Comparison of ENCODE assay signal across 16 cellular contexts in genomic region chr3:152126260-152126659, GRCh38.
DNase-seq lines count a peak whose midpoint lies in the region; ATAC-seq, FAIRE-seq and TF ChIP-seq lines count a peak whose summit lies in the region.
"Had no signal": no experiment of that assay in that cellular context is flagged by ENCODE, and none has a peak within 500 bp of the region (broad histone marks: within the 10 kb centered on the region; RNA-seq: fewer than 3 reads in every experiment).

No MANE protein-coding gene starts in this region.

- H3K27ac ChIP-seq in neural cell (ENCODE audit: low read length): no peak overlapping the region
- H3K27ac ChIP-seq in uterus: no peak overlapping the region

- no peaks in the 10 kb centered on the region for H3K4me1 ChIP-seq in uterus
- H3K4me1 ChIP-seq: BE2C had no signal

- DNase-seq in GM06990 (ENCODE audit: extremely low read depth, insufficient read length): peak; percentile 17
- DNase-seq in LHCN-M2 (ENCODE audit: low read depth): peak; percentile 54
- peak; percentile 44 for DNase-seq in bronchial epithelial cell (ENCODE audit: low read depth)
- DNase-seq in activated gamma-delta T cell (lab: John Stamatoyannopoulos, UW): no peak
- no peak for DNase-seq in uterus
- no peak for DNase-seq in T-helper 9 cell
- DNase-seq in activated CD4-positive, alpha-beta T cell treated with anti-CD3 and anti-CD28 coated beads for 36 hours: no peak
- DNase-seq: BE2C; NCI-H146; NCI-H2227 treated with DMSO at 0.1 percent for 48 hours; posterior cingulate gyrus; RPMI8226; stimulated activated CD4-positive, alpha-beta T cell treated with anti-CD3 and anti-CD28 coated beads, Interleukin-4, amount 100 ng/mL, for 24 hours had no signal

- POLR2A ChIA-PET in activated CD4-positive, alpha-beta T cell treated with anti-CD3 and anti-CD28 coated beads for 36 hours (lab: Charles Lee): no interaction called here

- no peak overlapping the region for H3K4me3 ChIP-seq in GM06990 (replicated peaks; ENCODE audit: low read depth, low read length)
- H3K4me3 ChIP-seq in bronchial epithelial cell (ENCODE audit: low read depth, low read length): no peak overlapping the region
- no peak overlapping the region for H3K4me3 ChIP-seq in neural cell (ENCODE audit: low read length)
- no peak overlapping the region for H3K4me3 ChIP-seq in uterus

- H3K27ac Mint-ChIP-seq in activated CD4-positive, alpha-beta T cell treated with anti-CD3 and anti-CD28 coated beads for 36 hours: no peak overlapping the region

- no peak for FAIRE-seq in bronchial epithelial cell (lab: Jason Lieb, UNC)
- FAIRE-seq: frontal cortex had no signal

- H3K36me3 ChIP-seq in GM06990 (ENCODE audit: control insufficient read depth, insufficient read depth, low read length) (no peaks in the 10 kb centered on the region), bronchial epithelial cell (ENCODE audit: control insufficient read depth, insufficient read depth, low read length) (no peaks in the 10 kb centered on the region), neural cell (ENCODE audit: insufficient read depth, low read length) (no peaks in the 10 kb centered on the region), uterus (no peaks in the 10 kb centered on the region)
- H3K36me3 ChIP-seq: BE2C had no signal

- no peaks in the 10 kb centered on the region for H3K79me2 ChIP-seq in neural cell (replicated peaks; ENCODE audit: insufficient read depth, low read length)

- peaks cover 30% of the 10 kb centered on the region for H3K4me1 Mint-ChIP-seq in activated CD4-positive, alpha-beta T cell treated with anti-CD3 and anti-CD28 coated beads for 36 hours

- CTCF ChIA-PET in activated CD4-positive, alpha-beta T cell treated with anti-CD3 and anti-CD28 coated beads for 36 hours (lab: Charles Lee): interaction anchor here (1.1 to 1.2 kb wide), 3 partner anchors 24 to 322 kb away, joined by 3 to 5 read pairs (median 3); no protein-coding TSS in a partner anchor

- TF ChIP-seq CTCF in GM06990 (IDR thresholded peaks at IDR 0.05; ENCODE audit: insufficient read depth, low read length, poor library complexity, severe bottlenecking) (no peak), bronchial epithelial cell (IDR thresholded peaks at IDR 0.05; ENCODE audit: insufficient read depth, low read length, severe bottlenecking) (no peak), neural cell (IDR thresholded peaks at IDR 0.05; ENCODE audit: poor library complexity, severe bottlenecking) (no peak), uterus (IDR thresholded peaks at IDR 0.05) (no peak)

- H3K9ac ChIP-seq in neural cell (ENCODE audit: low read length): no peak overlapping the region

- no peaks in the 10 kb centered on the region for H3K9me3 Mint-ChIP-seq in activated CD4-positive, alpha-beta T cell treated with anti-CD3 and anti-CD28 coated beads for 36 hours (ENCODE audit: low read depth)
- H3K9me3 Mint-ChIP-seq: activated naive CD4-positive, alpha-beta T cell treated with anti-CD3 and anti-CD28 coated beads, Interleukin-2, amount 50 U/mL, for 24 hours had no signal

- intact Hi-C loops in uterus (cut with DNase I; ENCODE audit: low total_unique reads): no loop called here
- intact Hi-C loops in activated CD4-positive, alpha-beta T cell treated with anti-CD3 and anti-CD28 coated beads for 36 hours (cut with DNase I, micrococcal nuclease): loop anchor here (2.0 to 10.0 kb wide), 5 partner anchors 66 to 809 kb away; partner anchors contain the start of genes GPR87 (in 1 of the 2) and MBNL1 (in 1 of the 2)

- no peak overlapping the region for H2AFZ ChIP-seq in neural cell (ENCODE audit: low read depth, low read length)

- H3F3A ChIP-seq in neural cell (ENCODE audit: insufficient read depth, low read length, poor library complexity, severe bottlenecking): no peaks in the 10 kb centered on the region

- H3K36me3 Mint-ChIP-seq in activated CD4-positive, alpha-beta T cell treated with anti-CD3 and anti-CD28 coated beads for 36 hours (ENCODE audit: low read depth): no peaks in the 10 kb centered on the region
- H3K36me3 Mint-ChIP-seq: activated naive CD4-positive, alpha-beta T cell treated with anti-CD3 and anti-CD28 coated beads, Interleukin-2, amount 50 U/mL, for 24 hours had no signal

- TF ChIP-seq EP300 in neural cell (conservative IDR thresholded peaks at IDR 0.05; ENCODE audit: poor library complexity, severe bottlenecking): peak; percentile 24

- no peaks in the 10 kb centered on the region for H3K27me3 Mint-ChIP-seq in activated CD4-positive, alpha-beta T cell treated with anti-CD3 and anti-CD28 coated beads for 36 hours
- H3K27me3 Mint-ChIP-seq: activated naive CD4-positive, alpha-beta T cell treated with anti-CD3 and anti-CD28 coated beads, Interleukin-2, amount 50 U/mL, for 24 hours had no signal

- no peak overlapping the region for H3K4me2 ChIP-seq in neural cell (ENCODE audit: low read length)

- H3K27me3 ChIP-seq in GM06990 (replicated peaks; ENCODE audit: control insufficient read depth, insufficient read depth, low read length) (no peaks in the 10 kb centered on the region), bronchial epithelial cell (ENCODE audit: control insufficient read depth, insufficient read depth, low read length) (no peaks in the 10 kb centered on the region), neural cell (ENCODE audit: insufficient read depth, low read depth, low read length) (no peaks in the 10 kb centered on the region), uterus (no peaks in the 10 kb centered on the region)
- H3K27me3 ChIP-seq: BE2C had no signal

- H3K9me3 ChIP-seq in neural cell (ENCODE audit: low read length) (no peaks in the 10 kb centered on the region), uterus (no peaks in the 10 kb centered on the region)
- H3K9me3 ChIP-seq: BE2C had no signal

- TF ChIP-seq POLR2A in uterus (IDR thresholded peaks at IDR 0.05): no peak

- TF ChIP-seq RAD21 in neural cell (conservative IDR thresholded peaks at IDR 0.05): no peak

- H4K20me1 ChIP-seq in neural cell (ENCODE audit: insufficient read depth): no peaks in the 10 kb centered on the region

- H3K4me3 Mint-ChIP-seq in activated CD4-positive, alpha-beta T cell treated with anti-CD3 and anti-CD28 coated beads for 36 hours: no peak overlapping the region

- no peak for ATAC-seq in activated CD4-positive, alpha-beta T cell treated with anti-CD3 and anti-CD28 coated beads for 36 hours

- no peaks in the 10 kb centered on the region for H3K9me2 ChIP-seq in neural cell (ENCODE audit: insufficient read depth, low read length)

TF ChIP-seq in neural cell, 6 proteins besides CTCF, POLR2A, EP300 and RAD21:
- no peak for TF ChIP-seq MXI1 (conservative IDR thresholded peaks at IDR 0.05; ENCODE audit: poor library complexity, severe bottlenecking)
- TF ChIP-seq SMC3 (conservative IDR thresholded peaks at IDR 0.05; ENCODE audit: poor library complexity): no peak
- TF ChIP-seq, protein P1, sequence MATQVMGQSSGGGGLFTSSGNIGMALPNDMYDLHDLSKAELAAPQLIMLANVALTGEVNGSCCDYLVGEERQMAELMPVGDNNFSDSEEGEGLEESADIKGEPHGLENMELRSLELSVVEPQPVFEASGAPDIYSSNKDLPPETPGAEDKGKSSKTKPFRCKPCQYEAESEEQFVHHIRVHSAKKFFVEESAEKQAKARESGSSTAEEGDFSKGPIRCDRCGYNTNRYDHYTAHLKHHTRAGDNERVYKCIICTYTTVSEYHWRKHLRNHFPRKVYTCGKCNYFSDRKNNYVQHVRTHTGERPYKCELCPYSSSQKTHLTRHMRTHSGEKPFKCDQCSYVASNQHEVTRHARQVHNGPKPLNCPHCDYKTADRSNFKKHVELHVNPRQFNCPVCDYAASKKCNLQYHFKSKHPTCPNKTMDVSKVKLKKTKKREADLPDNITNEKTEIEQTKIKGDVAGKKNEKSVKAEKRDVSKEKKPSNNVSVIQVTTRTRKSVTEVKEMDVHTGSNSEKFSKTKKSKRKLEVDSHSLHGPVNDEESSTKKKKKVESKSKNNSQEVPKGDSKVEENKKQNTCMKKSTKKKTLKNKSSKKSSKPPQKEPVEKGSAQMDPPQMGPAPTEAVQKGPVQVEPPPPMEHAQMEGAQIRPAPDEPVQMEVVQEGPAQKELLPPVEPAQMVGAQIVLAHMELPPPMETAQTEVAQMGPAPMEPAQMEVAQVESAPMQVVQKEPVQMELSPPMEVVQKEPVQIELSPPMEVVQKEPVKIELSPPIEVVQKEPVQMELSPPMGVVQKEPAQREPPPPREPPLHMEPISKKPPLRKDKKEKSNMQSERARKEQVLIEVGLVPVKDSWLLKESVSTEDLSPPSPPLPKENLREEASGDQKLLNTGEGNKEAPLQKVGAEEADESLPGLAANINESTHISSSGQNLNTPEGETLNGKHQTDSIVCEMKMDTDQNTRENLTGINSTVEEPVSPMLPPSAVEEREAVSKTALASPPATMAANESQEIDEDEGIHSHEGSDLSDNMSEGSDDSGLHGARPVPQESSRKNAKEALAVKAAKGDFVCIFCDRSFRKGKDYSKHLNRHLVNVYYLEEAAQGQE (IDR thresholded peaks at IDR 0.05; ENCODE audit: borderline replicate concordance): no peak
- TF ChIP-seq POLR2AphosphoS5 (IDR thresholded peaks at IDR 0.05): peak; percentile 15
- TF ChIP-seq EZH2 (IDR thresholded peaks at IDR 0.05; ENCODE audit: borderline replicate concordance, insufficient read depth, low read length, poor library complexity, severe bottlenecking): no peak
- no peak for TF ChIP-seq TAF1 (IDR thresholded peaks at IDR 0.05; ENCODE audit: low read depth)

Comparison
In these comparisons a context has a peak if more than half of its experiments do, and no peak if none do; other contexts are left out.
1. DNase-seq: peak in GM06990 (single experiment), LHCN-M2 (single experiment) and bronchial epithelial cell (single experiment); none in activated gamma-delta T cell (single experiment), uterus (0 of 2), T-helper 9 cell (single experiment) and activated CD4-positive, alpha-beta T cell treated with anti-CD3 and anti-CD28 coated beads for 36 hours (single experiment).